ENCODE assay signal across 13 cellular contexts in genomic region chr17:65532491-65532890, GRCh38. TPM values are rescaled to one million over a fixed set of nuclear protein-coding genes. Genes with fewer than 3 reads are reported as not detected.
DNase-seq lines count a peak whose midpoint lies in the region; ATAC-seq and TF ChIP-seq lines count a peak whose summit lies in the region.
"Had no signal": no experiment of that assay in that cellular context is flagged by ENCODE, and none has a peak within 500 bp of the region (broad histone marks: within the 10 kb centered on the region; RNA-seq: fewer than 3 reads in every experiment).

No MANE protein-coding gene starts in this region.

- intact Hi-C loops in left colon (cut with DNase I, micrococcal nuclease) = no loop called here

- no peaks in the 10 kb centered on the region for H3K79me2 ChIP-seq in smooth muscle cell (ENCODE audit: low read depth)

- no peaks in the 10 kb centered on the region for H3K27me3 Mint-ChIP-seq in osteocyte (ENCODE audit: unreplicated experiment)
- H3K27me3 Mint-ChIP-seq: T-helper 17 cell had no signal

- H3K27ac Mint-ChIP-seq in osteocyte (ENCODE audit: unreplicated experiment) = no peak overlapping the region

- WGBS in smooth muscle cell (ENCODE audit: low lambda C conversion rate) = 96% methylated on average over 5 of the region's 5 CpGs

- no peak overlapping the region for H3K27ac ChIP-seq in smooth muscle cell (ENCODE audit: low read depth)

- peaks cover 19% of the 10 kb centered on the region for H3K4me1 Mint-ChIP-seq in osteocyte (ENCODE audit: unreplicated experiment)
- H3K4me1 Mint-ChIP-seq: T-helper 17 cell had no signal

- H3F3A ChIP-seq in smooth muscle cell (ENCODE audit: low read depth) = peaks cover 28% of the 10 kb centered on the region

- no peaks in the 10 kb centered on the region for H3K27me3 ChIP-seq in adipocyte (replicated peaks; ENCODE audit: control insufficient read depth, insufficient read depth, low read length)
- H3K27me3 ChIP-seq in smooth muscle cell (ENCODE audit: low read depth) = no peaks in the 10 kb centered on the region

- H3K36me3 Mint-ChIP-seq in osteocyte (ENCODE audit: unreplicated experiment) = peaks cover 41% of the 10 kb centered on the region

- H2AFZ ChIP-seq in smooth muscle cell (ENCODE audit: low read depth) = no peak overlapping the region

- no peaks in the 10 kb centered on the region for H3K9me3 Mint-ChIP-seq in osteocyte (ENCODE audit: unreplicated experiment)

- H3K4me3 Mint-ChIP-seq in osteocyte (ENCODE audit: unreplicated experiment) = no peak overlapping the region
- H3K4me3 Mint-ChIP-seq: T-helper 17 cell had no signal

- H3K9me3 ChIP-seq in adipocyte (ENCODE audit: control insufficient read depth, low read length) (no peaks in the 10 kb centered on the region), smooth muscle cell (replicated peaks; ENCODE audit: low read depth) (no peaks in the 10 kb centered on the region)

- no peak overlapping the region for H3K4me3 ChIP-seq in adipocyte (ENCODE audit: low read length)
- no peak overlapping the region for H3K4me3 ChIP-seq in smooth muscle cell

- H3K9ac ChIP-seq in adipocyte (ENCODE audit: low read length) (peak overlapping the region; percentile 71), smooth muscle cell (ENCODE audit: low read depth) (no peak overlapping the region)

- peaks cover 36% of the 10 kb centered on the region for H3K4me1 ChIP-seq in adipocyte (ENCODE audit: control insufficient read depth, insufficient read depth, low read length)
- H3K4me1 ChIP-seq in smooth muscle cell (ENCODE audit: low read depth) = peaks cover 21% of the 10 kb centered on the region

- peak; percentile 50 for DNase-seq in ELF-1 (ENCODE audit: low read depth, low spot score)
- no peak for DNase-seq in adipocyte (ENCODE audit: low read depth)
- no peak for DNase-seq in left colon
- DNase-seq in smooth muscle cell (lab: John Stamatoyannopoulos, UW; ENCODE audit: unreplicated experiment) = no peak
- DNase-seq in osteocyte (ENCODE audit: extremely low spot score, unreplicated experiment) = no peak
- no peak for DNase-seq in T1000 (lab: John Stamatoyannopoulos, UW)
- no peak for DNase-seq in activated gamma-delta T cell (lab: John Stamatoyannopoulos, UW)
- DNase-seq in LoVo (ENCODE audit: low spot score) = no peak
- DNase-seq: activated CD4-positive, CD25-positive, alpha-beta regulatory T cell treated with anti-CD3 and anti-CD28 coated beads, Interleukin-2, amount 50 U/mL, for 72 hours; DND-41; hypothalamus; NCI-H2081; T-helper 17 cell had no signal

- no peak for TF ChIP-seq CTCF in smooth muscle cell (IDR thresholded peaks at IDR 0.05; ENCODE audit: borderline replicate concordance, insufficient read depth, poor library complexity, severe bottlenecking)
- no peak for TF ChIP-seq CTCF in osteocyte (IDR thresholded peaks at IDR 0.05)

- peaks cover 56% of the 10 kb centered on the region for H4K20me1 ChIP-seq in smooth muscle cell (ENCODE audit: low read depth)

- H3K4me2 ChIP-seq in smooth muscle cell = peak overlapping the region; percentile 58

- ATAC-seq in left colon = peak; percentile 20
- ATAC-seq: T-helper 17 cell had no signal

- peaks cover 65% of the 10 kb centered on the region for H3K36me3 ChIP-seq in adipocyte (ENCODE audit: control insufficient read depth, insufficient read depth, low read length, severe bottlenecking)
- H3K36me3 ChIP-seq in smooth muscle cell (ENCODE audit: low read depth) = peaks cover 9% of the 10 kb centered on the region

RNA-seq across cellular contexts. Expression of gene AXIN2, which starts 29.0 kb away (rescaled TPM):
- total RNA-seq in left colon = 10 to 100 TPM; 27.0 to 46.5 TPM
- 14.2 and 20.1 TPM in 2 replicates for total RNA-seq in smooth muscle cell
- 13.8 and 14.5 TPM in 2 replicates for polyA plus RNA-seq in smooth muscle cell
- total RNA-seq in osteocyte = 16.6 and 17.0 TPM in 2 replicates
